14 cellular contexts compared by ENCODE assay signal in genomic region chr1:60118119-60118518, GRCh38. TPM values are rescaled to one million over a fixed set of nuclear protein-coding genes. Genes with fewer than 3 reads are reported as not detected.
"Had no signal": no experiment of that assay in that cellular context is flagged by ENCODE, and none has a peak within 500 bp of the region (broad histone marks: within the 10 kb centered on the region; RNA-seq: fewer than 3 reads in every experiment).

No MANE protein-coding gene starts in this region.

- H3K4me3 ChIP-seq: heart right ventricle, thyroid gland had no signal

- H3K27ac ChIP-seq: heart right ventricle, neutrophil, thyroid gland had no signal

- DNase-seq: activated CD4-positive, alpha-beta T cell treated with anti-CD3 and anti-CD28 coated beads for 36 hours; activated CD4-positive, alpha-beta T cell treated with anti-CD3 and anti-CD28 coated beads, Interleukin-2, amount 50 U/mL, for 48 hours; activated T-cell treated with anti-CD3 and anti-CD28 coated beads for 4 hours; caudate nucleus; heart right ventricle; natural killer cell; posterior cingulate gyrus; retina; stimulated activated CD8-positive, alpha-beta memory T cell treated with anti-CD3 and anti-CD28 coated beads, Interleukin-4, amount 100 ng/mL, for 48 hours; stimulated activated naive CD4-positive, alpha-beta T cell; thyroid gland had no signal

- H3K9me3 ChIP-seq: heart right ventricle, neutrophil, thyroid gland had no signal

- H3K4me1 ChIP-seq: heart right ventricle, thyroid gland had no signal

- H3K36me3 ChIP-seq: heart right ventricle, neutrophil, thyroid gland had no signal

- H3K27me3 ChIP-seq: heart right ventricle, neutrophil, thyroid gland had no signal

RNA-seq across cellular contexts. Expression of gene C1orf87, which starts 44.5 kb away (rescaled TPM):
- total RNA-seq: activated CD4-positive, alpha-beta T cell treated with anti-CD3 and anti-CD28 coated beads for 36 hours; heart right ventricle; mesenteric fat pad; natural killer cell; thyroid gland had no signal
- polyA plus RNA-seq: esophagus, heart right ventricle had no signal
